Comparison of ENCODE assay signal across 9 cellular contexts in genomic region chr5:176676361-176676824, GRCh38. TPM values are rescaled to one million over a fixed set of nuclear protein-coding genes. Genes with fewer than 3 reads are reported as not detected.
DNase-seq lines count a peak whose midpoint lies in the region; ATAC-seq, FAIRE-seq and TF ChIP-seq lines count a peak whose summit lies in the region.
"Had no signal": no experiment of that assay in that cellular context is flagged by ENCODE, and none has a peak within 500 bp of the region (broad histone marks: within the 10 kb centered on the region; RNA-seq: fewer than 3 reads in every experiment).

No MANE protein-coding gene starts in this region.

- intact Hi-C loops in psoas muscle (cut with DNase I) (no loop called here), natural killer cell (cut with micrococcal nuclease) (no loop called here)

- no peaks in the 10 kb centered on the region for H3K36me3 Mint-ChIP-seq in natural killer cell
- H3K36me3 Mint-ChIP-seq: activated naive CD8-positive, alpha-beta T cell had no signal

- peaks cover 6% of the 10 kb centered on the region for H3K4me1 ChIP-seq in psoas muscle

- H3K9me3 ChIP-seq in psoas muscle: no peaks in the 10 kb centered on the region
- H3K9me3 ChIP-seq: vagina had no signal

- H3K4me3 ChIP-seq in psoas muscle: no peak overlapping the region
- H3K4me3 ChIP-seq: vagina had no signal

- no peaks in the 10 kb centered on the region for H3K9me3 Mint-ChIP-seq in natural killer cell

- H3K27ac ChIP-seq in psoas muscle: no peak overlapping the region
- H3K27ac ChIP-seq: vagina had no signal

- H3K27me3 ChIP-seq in psoas muscle (ENCODE audit: insufficient read depth in 3 of 3, low read length in 2 of 3): peaks cover 0 to 18% (median 2%) of the 10 kb centered on the region in 3 donors

- 55 to 66% (median 60%) methylated on average over 10 of the region's 10 CpGs for WGBS in psoas muscle, 3 donors

- no peaks in the 10 kb centered on the region for H3K36me3 ChIP-seq in psoas muscle (ENCODE audit: insufficient read depth in 1 of 2, low read depth in 1 of 2)
- H3K36me3 ChIP-seq: vagina had no signal

- H3K4me3 Mint-ChIP-seq in natural killer cell: no peak overlapping the region
- H3K4me3 Mint-ChIP-seq: activated naive CD8-positive, alpha-beta T cell had no signal

- FAIRE-seq in RCC 7860 (lab: Jason Lieb, UNC): peak; percentile 4

- peak; percentile 58 for ATAC-seq in GM18870 (IDR thresholded peaks at IDR 0.05; ENCODE audit: unreplicated experiment)
- ATAC-seq in HG02610 (IDR thresholded peaks at IDR 0.05; ENCODE audit: unreplicated experiment): peak; percentile 77
- ATAC-seq in psoas muscle: peak; percentile 38 to 48 (median 40)
- ATAC-seq in GM19324 (IDR thresholded peaks at IDR 0.05; ENCODE audit: low FRiP score, unreplicated experiment): no peak
- no peak for ATAC-seq in natural killer cell

- no peak overlapping the region for H3K27ac Mint-ChIP-seq in natural killer cell
- H3K27ac Mint-ChIP-seq: activated naive CD8-positive, alpha-beta T cell had no signal

- TF ChIP-seq CTCF in psoas muscle (IDR thresholded peaks at IDR 0.05): no peak
- TF ChIP-seq CTCF in natural killer cell (IDR thresholded peaks at IDR 0.05): no peak

- peaks cover 14 to 17% of the 10 kb centered on the region in 2 donors for H3K4me1 Mint-ChIP-seq in natural killer cell

- DNase-seq in RCC 7860 (ENCODE audit: low spot score) (peak; percentile 75), psoas muscle (peak in 1 of 2 donors; percentile 67), natural killer cell (no peak)
- no peak for DNase-seq in activated CD4-positive, alpha-beta T cell treated with anti-CD3 and anti-CD28 coated beads for 4 hours

- H3K27me3 Mint-ChIP-seq in natural killer cell (ENCODE audit: low read depth in 2 of 2): peaks cover 35 to 36% of the 10 kb centered on the region in 2 donors

RNA-seq across cellular contexts. Expression of gene TSPAN17, which starts 29.1 kb away (rescaled TPM):
- total RNA-seq in psoas muscle (10 to 100 TPM; 22.5 to 31.2 (median 28.2) TPM), natural killer cell (10 to 100 TPM; 24.1 to 29.4 (median 24.6) TPM)
- 10 to 100 TPM; 24.1 to 51.9 (median 25.8) TPM for polyA plus RNA-seq in psoas muscle

RNA-seq across cellular contexts. Expression of gene EIF4E1B, which starts 45.9 kb away (rescaled TPM):
- total RNA-seq in psoas muscle (not detected), natural killer cell (not detected)
- under 1 TPM in 2 of 3 donors, not detected in 1; 0.04 to 0.62 TPM for polyA plus RNA-seq in psoas muscle
- total RNA-seq: vagina had no signal

RNA-seq across cellular contexts. Expression of gene SNCB, which starts 46.1 kb away (rescaled TPM):
- 1 to 10 TPM in 1 of 4 donors, under 1 TPM in 3; 0.32 to 1.2 (median 0.78) TPM for total RNA-seq in psoas muscle
- polyA plus RNA-seq in psoas muscle: under 1 TPM; 0.34 to 0.42 (median 0.38) TPM
- not detected for total RNA-seq in natural killer cell
- total RNA-seq: vagina had no signal

Comparison
In these comparisons a context has a peak if more than half of its experiments do, and no peak if none do; other contexts are left out.
1. ATAC-seq: peak in GM18870 (single experiment), HG02610 (single experiment) and psoas muscle (4 of 4); none in GM19324 (single experiment) and natural killer cell (0 of 3).